21 cellular contexts compared by ENCODE assay signal in the genomic region with DNA sequence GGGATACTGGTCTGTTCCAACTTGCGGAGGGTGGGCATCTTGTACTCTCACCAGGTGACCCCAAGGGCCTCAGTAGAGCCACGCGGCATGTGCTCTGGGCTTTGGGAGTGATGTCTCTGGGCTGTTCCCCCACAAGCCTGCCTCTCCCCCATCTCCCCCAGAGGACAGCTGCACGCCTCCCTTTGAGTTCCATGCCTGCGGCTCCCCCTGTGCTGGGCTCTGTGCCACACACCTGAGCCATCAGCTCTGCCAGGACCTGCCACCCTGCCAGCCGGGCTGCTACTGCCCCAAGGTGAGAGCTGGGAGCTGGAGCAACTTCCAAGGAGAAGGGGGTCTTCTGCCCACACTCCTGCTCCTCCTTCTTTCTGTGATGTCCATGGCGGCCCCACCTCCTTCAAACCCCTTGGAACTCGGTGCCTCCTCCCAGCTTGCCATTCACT. TPM values are rescaled to one million over a fixed set of nuclear protein-coding genes. Genes with fewer than 3 reads are reported as not detected.
DNase-seq lines count a peak whose midpoint lies in the region; ATAC-seq and TF ChIP-seq lines count a peak whose summit lies in the region.
"Had no signal": no experiment of that assay in that cellular context is flagged by ENCODE, and none has a peak within 500 bp of the region (broad histone marks: within the 10 kb centered on the region; RNA-seq: fewer than 3 reads in every experiment).

No MANE protein-coding gene starts in this region.

- intact Hi-C loops in left ventricle myocardium inferior (cut with micrococcal nuclease) (no loop called here), right cardiac atrium (cut with DNase I) (no loop called here)

- WGBS in right cardiac atrium: 94% methylated on average over 8 of the region's 8 CpGs

- no peak for ATAC-seq in right cardiac atrium
- ATAC-seq in RWPE2 (ENCODE audit: low read depth): no peak
- no peak for ATAC-seq in stimulated activated effector memory CD8-positive, alpha-beta T cell treated with anti-CD3 and anti-CD28 coated beads, Interleukin-12 subunit alpha, Interleukin-12 subunit beta, amount 100 ng/mL, for 72 hours
- ATAC-seq: A549; CD8-positive, alpha-beta T cell; GM12878; Panc1 had no signal

- no peak overlapping the region for H3K27ac ChIP-seq in left ventricle myocardium inferior (replicated peaks)
- no peak overlapping the region for H3K27ac ChIP-seq in right cardiac atrium (ENCODE audit: low read length)
- no peak overlapping the region for H3K27ac ChIP-seq in RWPE2 (ENCODE audit: poor library complexity, severe bottlenecking)
- H3K27ac ChIP-seq: A549 had no signal

- H3K9me3 ChIP-seq in left ventricle myocardium inferior (replicated peaks) (no peaks in the 10 kb centered on the region), right cardiac atrium (ENCODE audit: control insufficient read depth, low read length) (no peaks in the 10 kb centered on the region), RWPE2 (ENCODE audit: severe bottlenecking) (no peaks in the 10 kb centered on the region)
- H3K9me3 ChIP-seq: A549 had no signal

- peak overlapping the region; percentile 7 for H3K27ac Mint-ChIP-seq in stimulated activated effector memory CD8-positive, alpha-beta T cell treated with anti-CD3 and anti-CD28 coated beads, Interleukin-12 subunit alpha, Interleukin-12 subunit beta, amount 100 ng/mL, for 72 hours
- H3K27ac Mint-ChIP-seq: CD8-positive, alpha-beta T cell; IgD-negative memory B cell had no signal

- no peak overlapping the region for H3K4me3 ChIP-seq in left ventricle myocardium inferior
- no peak overlapping the region for H3K4me3 ChIP-seq in right cardiac atrium (ENCODE audit: low read length)
- no peak overlapping the region for H3K4me3 ChIP-seq in RWPE2 (ENCODE audit: severe bottlenecking)
- no peak overlapping the region for H3K4me3 ChIP-seq in H7 (ENCODE audit: insufficient read depth, low read depth, low read length)
- H3K4me3 ChIP-seq: A549, GM12878 had no signal

- no peak overlapping the region for H3K4me3 Mint-ChIP-seq in stimulated activated effector memory CD8-positive, alpha-beta T cell treated with anti-CD3 and anti-CD28 coated beads, Interleukin-12 subunit alpha, Interleukin-12 subunit beta, amount 100 ng/mL, for 72 hours
- H3K4me3 Mint-ChIP-seq: CD8-positive, alpha-beta T cell; IgD-negative memory B cell had no signal

- H3K9me3 Mint-ChIP-seq in stimulated activated effector memory CD8-positive, alpha-beta T cell treated with anti-CD3 and anti-CD28 coated beads, Interleukin-12 subunit alpha, Interleukin-12 subunit beta, amount 100 ng/mL, for 72 hours: no peaks in the 10 kb centered on the region
- H3K9me3 Mint-ChIP-seq: CD8-positive, alpha-beta T cell; IgD-negative memory B cell had no signal

- H3K27me3 ChIP-seq in left ventricle myocardium inferior (ENCODE audit: low read depth): no peaks in the 10 kb centered on the region
- H3K27me3 ChIP-seq in right cardiac atrium (ENCODE audit: control insufficient read depth, insufficient read depth): no peaks in the 10 kb centered on the region
- no peaks in the 10 kb centered on the region for H3K27me3 ChIP-seq in RWPE2 (ENCODE audit: insufficient read depth, poor library complexity, severe bottlenecking)
- no peaks in the 10 kb centered on the region for H3K27me3 ChIP-seq in H7 (ENCODE audit: control insufficient read depth, insufficient read depth, low read length)

- H3K36me3 ChIP-seq in left ventricle myocardium inferior (no peaks in the 10 kb centered on the region), RWPE2 (ENCODE audit: low read depth) (no peaks in the 10 kb centered on the region), H7 (replicated peaks; ENCODE audit: control insufficient read depth, insufficient read depth, low read length) (no peaks in the 10 kb centered on the region)

- peaks cover 10% of the 10 kb centered on the region for H3K4me1 Mint-ChIP-seq in stimulated activated effector memory CD8-positive, alpha-beta T cell treated with anti-CD3 and anti-CD28 coated beads, Interleukin-12 subunit alpha, Interleukin-12 subunit beta, amount 100 ng/mL, for 72 hours

- H3K4me1 ChIP-seq in left ventricle myocardium inferior (no peaks in the 10 kb centered on the region), right cardiac atrium (ENCODE audit: control insufficient read depth, insufficient read depth, low read length) (no peaks in the 10 kb centered on the region), RWPE2 (ENCODE audit: insufficient read depth, poor library complexity, severe bottlenecking) (no peaks in the 10 kb centered on the region)
- H3K4me1 ChIP-seq: A549 had no signal

- DNase-seq in left ventricle myocardium inferior: peak; percentile 5
- no peak for DNase-seq in right cardiac atrium
- DNase-seq in RWPE2 (ENCODE audit: low spot score): peak; percentile 45
- DNase-seq in myocyte (ENCODE audit: low read depth): peak; percentile 85
- DNase-seq in stimulated activated effector memory CD8-positive, alpha-beta T cell treated with anti-CD3 and anti-CD28 coated beads, Interleukin-12 subunit alpha, Interleukin-12 subunit beta, amount 100 ng/mL, for 72 hours (ENCODE audit: low spot score in 2 of 2): no peak
- DNase-seq in NOMO-1 (lab: John Stamatoyannopoulos, UW; ENCODE audit: unreplicated experiment in 2 of 2): no peak
- no peak for DNase-seq in H7
- DNase-seq in T-helper 9 cell: no peak
- DNase-seq: CD8-positive, alpha-beta T cell; DND-41; GOT3; NCI-H1105; NCI-H146; NCI-H2029; NCI-H2227 treated with DMSO at 0.1 percent for 48 hours; NCI-H510A; NK-92 treated with Interleukin-12 subunit alpha and Interleukin-12 subunit beta, amount 100 ng/mL, for 24 hours had no signal

- H3K36me3 Mint-ChIP-seq in stimulated activated effector memory CD8-positive, alpha-beta T cell treated with anti-CD3 and anti-CD28 coated beads, Interleukin-12 subunit alpha, Interleukin-12 subunit beta, amount 100 ng/mL, for 72 hours: no peaks in the 10 kb centered on the region
- H3K36me3 Mint-ChIP-seq: CD8-positive, alpha-beta T cell had no signal

- no peak for TF ChIP-seq CTCF in left ventricle myocardium inferior (IDR thresholded peaks at IDR 0.05; ENCODE audit: borderline replicate concordance)
- TF ChIP-seq CTCF in RWPE2 (IDR thresholded peaks at IDR 0.05; ENCODE audit: poor library complexity, severe bottlenecking): no peak

RNA-seq across cellular contexts. Expression of a gene that starts 15.0 kb away (rescaled TPM):
- total RNA-seq in left ventricle myocardium inferior: 10.4 TPM
- total RNA-seq in right cardiac atrium: 10 to 100 TPM in 3 of 4 donors, 1 to 10 TPM in 1; 9.0 to 15.9 (median 14.2) TPM
- 7.8 TPM for polyA plus RNA-seq in right cardiac atrium
- 14.2 and 16.3 TPM in 2 replicates for total RNA-seq in myocyte
- 13.5 TPM for polyA plus RNA-seq in myocyte (2012)
- 3.4 and 3.8 TPM in 2 replicates for total RNA-seq in H7 (2014; rRNA removed; shearing (Covaris generic))

RNA-seq across cellular contexts. Expression of a gene that starts 49.8 kb away (rescaled TPM):
- total RNA-seq in left ventricle myocardium inferior: 5.2 TPM
- 10 to 100 TPM; 10.4 to 15.6 (median 11.6) TPM for total RNA-seq in right cardiac atrium
- polyA plus RNA-seq in right cardiac atrium: 6.6 TPM
- 2.5 and 5.3 TPM in 2 replicates for total RNA-seq in myocyte
- polyA plus RNA-seq in myocyte (2012): 0.10 TPM
- total RNA-seq in H7 (2014; rRNA removed; shearing (Covaris generic)): 0.04 and 0.55 TPM in 2 replicates
- total RNA-seq: GM12878 had no signal
- polyA plus RNA-seq: GM12878, IgD-negative memory B cell had no signal

RNA-seq across cellular contexts. Expression of a gene that starts 50.6 kb away (rescaled TPM):
- total RNA-seq in left ventricle myocardium inferior: 120 TPM
- 100 to 1,000 TPM in 1 of 4 donors, 10 to 100 TPM in 3; 53.0 to 113 (median 79.0) TPM for total RNA-seq in right cardiac atrium
- polyA plus RNA-seq in right cardiac atrium: 66.5 TPM
- total RNA-seq in myocyte: 22.3 and 26.6 TPM in 2 replicates
- polyA plus RNA-seq in myocyte (2012): 51.5 TPM
- total RNA-seq in H7 (2014; rRNA removed; shearing (Covaris generic)): 15.4 and 20.2 TPM in 2 replicates

Comparison
In these comparisons a context has a peak if more than half of its experiments do, and no peak if none do; other contexts are left out.
1. DNase-seq: peak in left ventricle myocardium inferior (single experiment), RWPE2 (single experiment) and myocyte (single experiment); none in right cardiac atrium (0 of 3), stimulated activated effector memory CD8-positive, alpha-beta T cell treated with anti-CD3 and anti-CD28 coated beads, Interleukin-12 subunit alpha, Interleukin-12 subunit beta, amount 100 ng/mL, for 72 hours (0 of 2), NOMO-1 (0 of 2), H7 (single experiment) and T-helper 9 cell (single experiment).